1 cellular context compared by ENCODE assay signal in genomic region chr10:120799849-120800248, GRCh38.
TF ChIP-seq lines count a peak whose summit lies in the region.

No MANE protein-coding gene starts in this region.

TF ChIP-seq in H1, 55 proteins besides CTCF, POLR2A, EP300 and RAD21:
- TF ChIP-seq CHD7 (IDR thresholded peaks at IDR 0.05; ENCODE audit: insufficient replicate concordance, low read length): no peak
- no peak for TF ChIP-seq CTBP2 (IDR thresholded peaks at IDR 0.05; ENCODE audit: borderline replicate concordance, insufficient read depth, insufficient read length, low read length)
- no peak for TF ChIP-seq MAX (IDR thresholded peaks at IDR 0.05)
- no peak for TF ChIP-seq E2F6 (IDR thresholded peaks at IDR 0.05)
- no peak for TF ChIP-seq RBBP5 (IDR thresholded peaks at IDR 0.05; ENCODE audit: borderline replicate concordance, low read depth, low read length)
- no peak for TF ChIP-seq MAFK (IDR thresholded peaks at IDR 0.05; ENCODE audit: low read depth, low read length)
- TF ChIP-seq GTF2F1 (IDR thresholded peaks at IDR 0.05; ENCODE audit: borderline replicate concordance, low read depth, low read length): no peak
- TF ChIP-seq SIRT6 (IDR thresholded peaks at IDR 0.05; ENCODE audit: low read length): no peak
- TF ChIP-seq CBX8 (IDR thresholded peaks at IDR 0.05; ENCODE audit: borderline replicate concordance, low read depth, low read length): no peak
- TF ChIP-seq RNF2 (IDR thresholded peaks at IDR 0.05; ENCODE audit: borderline replicate concordance, low read depth, low read length, missing control alignments, poor library complexity, severe bottlenecking): no peak
- no peak for TF ChIP-seq BACH1 (IDR thresholded peaks at IDR 0.05; ENCODE audit: low read length)
- no peak for TF ChIP-seq GABPA (IDR thresholded peaks at IDR 0.05; ENCODE audit: borderline replicate concordance, insufficient read depth, low read length)
- TF ChIP-seq EZH2 (IDR thresholded peaks at IDR 0.05; ENCODE audit: low read depth, low read length, severe bottlenecking): no peak
